ENCODE assay signal across 8 cellular contexts in the genomic region with DNA sequence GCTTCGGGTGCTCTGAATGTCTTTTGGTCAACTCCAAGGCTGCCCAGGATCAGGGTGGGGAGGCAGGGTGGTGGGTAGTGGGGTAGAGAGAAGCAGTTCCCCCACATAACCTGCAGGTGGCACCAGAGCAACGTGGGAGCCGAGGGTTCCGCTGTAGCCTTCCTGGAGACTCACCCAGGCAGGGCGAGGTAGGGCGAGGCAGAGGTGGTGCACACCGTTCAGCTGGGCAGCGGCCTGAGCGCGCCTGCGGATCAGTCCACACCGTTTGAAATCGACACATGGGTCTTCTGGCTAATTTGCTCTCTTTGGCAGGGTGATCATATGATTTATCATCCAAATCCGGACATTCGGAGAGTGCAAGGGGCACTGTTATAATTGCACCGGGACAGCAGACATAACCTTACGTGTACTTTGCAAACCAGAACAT. TPM values are rescaled to one million over a fixed set of nuclear protein-coding genes. Genes with fewer than 3 reads are reported as not detected.
DNase-seq lines count a peak whose midpoint lies in the region; ATAC-seq lines count a peak whose summit lies in the region.

No MANE protein-coding gene starts in this region.

- in situ Hi-C loops in ACHN (cut with HindIII; ENCODE audit: low pct_ligation_motif_present, low pct_unique_long_range_greater_than_20kb, low sequenced_read_pairs) = no loop called here

- no peak overlapping the region for H2BK15ac ChIP-seq in mesenchymal stem cell (ENCODE audit: low read depth, poor library complexity, severe bottlenecking)

- H3K23ac ChIP-seq in mesenchymal stem cell (ENCODE audit: low read length in 2 of 2) = no peak overlapping the region

- H3K4me3 Mint-ChIP-seq in activated CD4-positive, alpha-beta memory T cell treated with anti-CD3 and anti-CD28 coated beads, Interleukin-2, amount 10 ng/mL, durations not matched to agents 7 days and 5 days = no peak overlapping the region

- no peak overlapping the region for H4K91ac ChIP-seq in mesenchymal stem cell (ENCODE audit: low read length)

- H3K9ac ChIP-seq in mesenchymal stem cell (ENCODE audit: low read length) = peak overlapping the region; percentile 62

- DNase-seq in ACHN = peak; percentile 54
- DNase-seq in NCI-H748 treated with DMSO at 0.1 percent for 48 hours (lab: John Stamatoyannopoulos, UW) = peak; percentile 15
- DNase-seq in activated CD4-positive, alpha-beta memory T cell treated with anti-CD3 and anti-CD28 coated beads, Interleukin-2, amount 10 ng/mL, durations not matched to agents 7 days and 5 days = peak; percentile 80
- peak; percentile 65 for DNase-seq in effector CD4-positive, alpha-beta T cell
- DNase-seq in mesenchymal stem cell = peak; percentile 64
- DNase-seq in stimulated activated CD8-positive, alpha-beta memory T cell treated with anti-CD3 and anti-CD28 coated beads, Interleukin-12 subunit alpha, Interleukin-12 subunit beta, amount 100 ng/mL, for 4 hours (ENCODE audit: low read depth) = peak; percentile 46

- POLR2A ChIA-PET in activated CD4-positive, alpha-beta memory T cell treated with anti-CD3 and anti-CD28 coated beads, Interleukin-2, amount 10 ng/mL, durations not matched to agents 7 days and 5 days (lab: Charles Lee) = no interaction called here

- H2AK5ac ChIP-seq in mesenchymal stem cell (ENCODE audit: low read length, severe bottlenecking) = no peak overlapping the region

- peak overlapping the region; percentile 0 for H3K4me2 ChIP-seq in mesenchymal stem cell (ENCODE audit: low read length, poor library complexity, severe bottlenecking)

- ATAC-seq in GM18520 (IDR thresholded peaks at IDR 0.05; ENCODE audit: unreplicated experiment) (peak; percentile 61), HG03103 (IDR thresholded peaks at IDR 0.05; ENCODE audit: low read depth, unreplicated experiment) (peak; percentile 84)

- H3K9me3 ChIP-seq in mesenchymal stem cell (ENCODE audit: control insufficient read depth, low read length) = no peaks in the 10 kb centered on the region

- H3K27ac ChIP-seq in mesenchymal stem cell (ENCODE audit: low read length, poor library complexity, severe bottlenecking) = no peak overlapping the region

- 19% methylated on average over 17 of the region's 17 CpGs for WGBS in mesenchymal stem cell

- no peak overlapping the region for H2BK120ac ChIP-seq in mesenchymal stem cell (ENCODE audit: low read depth, low read length)

- H3K36me3 ChIP-seq in mesenchymal stem cell (ENCODE audit: control insufficient read depth in 1 of 2, insufficient read depth in 2 of 2, low read depth in 1 of 2, low read length in 2 of 2) = no peaks in the 10 kb centered on the region

- no peak overlapping the region for H2BK12ac ChIP-seq in mesenchymal stem cell (ENCODE audit: low read length in 2 of 2)

- H3K27ac Mint-ChIP-seq in activated CD4-positive, alpha-beta memory T cell treated with anti-CD3 and anti-CD28 coated beads, Interleukin-2, amount 10 ng/mL, durations not matched to agents 7 days and 5 days = no peak overlapping the region

- no peak overlapping the region for H2AFZ ChIP-seq in mesenchymal stem cell (ENCODE audit: low read depth, low read length)

- H2BK5ac ChIP-seq in mesenchymal stem cell (ENCODE audit: low read depth, low read length, poor library complexity, severe bottlenecking) = no peak overlapping the region

- CTCF ChIA-PET in activated CD4-positive, alpha-beta memory T cell treated with anti-CD3 and anti-CD28 coated beads, Interleukin-2, amount 10 ng/mL, durations not matched to agents 7 days and 5 days (lab: Charles Lee) = interaction anchor here (0.7 to 8.5 kb wide), 22 partner anchors 10 to 278 kb away, joined by 3 to 125 read pairs (median 6); no protein-coding TSS in a partner anchor

- H3K27me3 Mint-ChIP-seq in activated CD4-positive, alpha-beta memory T cell treated with anti-CD3 and anti-CD28 coated beads, Interleukin-2, amount 10 ng/mL, durations not matched to agents 7 days and 5 days = peaks cover 39% of the 10 kb centered on the region

- peak overlapping the region in 1 of 2 experiments; percentile 75 for H3K4me3 ChIP-seq in mesenchymal stem cell (ENCODE audit: insufficient read depth in 1 of 2, low read depth in 1 of 2, low read length in 2 of 2)

- peaks cover 12% of the 10 kb centered on the region in 2 experiments for H3K27me3 ChIP-seq in mesenchymal stem cell (ENCODE audit: control insufficient read depth in 1 of 2, insufficient read depth in 1 of 2, low read length in 2 of 2)

- no peak overlapping the region for H4K8ac ChIP-seq in mesenchymal stem cell (ENCODE audit: low read length)

- no peaks in the 10 kb centered on the region for H3K9me3 Mint-ChIP-seq in activated CD4-positive, alpha-beta memory T cell treated with anti-CD3 and anti-CD28 coated beads, Interleukin-2, amount 10 ng/mL, durations not matched to agents 7 days and 5 days

- H3K14ac ChIP-seq in mesenchymal stem cell (ENCODE audit: low read length in 2 of 2) = no peak overlapping the region

- no peaks in the 10 kb centered on the region for H3K36me3 Mint-ChIP-seq in activated CD4-positive, alpha-beta memory T cell treated with anti-CD3 and anti-CD28 coated beads, Interleukin-2, amount 10 ng/mL, durations not matched to agents 7 days and 5 days (ENCODE audit: low read depth)

- H3K79me1 ChIP-seq in mesenchymal stem cell (replicated peaks; ENCODE audit: low read length, poor library complexity, severe bottlenecking) = no peaks in the 10 kb centered on the region

- H3K4me1 ChIP-seq in mesenchymal stem cell (ENCODE audit: control insufficient read depth, insufficient read depth, low read depth, low read length) = peaks cover 2% of the 10 kb centered on the region

- H3K4ac ChIP-seq in mesenchymal stem cell (ENCODE audit: low read depth in 1 of 2, low read length in 2 of 2) = no peak overlapping the region

- H3K4me1 Mint-ChIP-seq in activated CD4-positive, alpha-beta memory T cell treated with anti-CD3 and anti-CD28 coated beads, Interleukin-2, amount 10 ng/mL, durations not matched to agents 7 days and 5 days = peaks cover 9% of the 10 kb centered on the region

- no peak overlapping the region for H3K18ac ChIP-seq in mesenchymal stem cell (ENCODE audit: low read depth in 1 of 2, low read length in 2 of 2)

RNA-seq across cellular contexts. Expression of gene MAP3K8, which starts 41.4 kb away (rescaled TPM):
- total RNA-seq in activated CD4-positive, alpha-beta memory T cell treated with anti-CD3 and anti-CD28 coated beads, Interleukin-2, amount 10 ng/mL, durations not matched to agents 7 days and 5 days = 10 to 100 TPM; 39.5 to 40.3 TPM
- 9.7 TPM for polyA plus RNA-seq in mesenchymal stem cell (2013, experiment 1 of 2)
- polyA plus RNA-seq in mesenchymal stem cell (2013, experiment 2 of 2) = 9.5 TPM

RNA-seq across cellular contexts. Expression of gene MTPAP, which starts 43.5 kb away (rescaled TPM):
- 10 to 100 TPM; 23.7 to 24.7 TPM for total RNA-seq in activated CD4-positive, alpha-beta memory T cell treated with anti-CD3 and anti-CD28 coated beads, Interleukin-2, amount 10 ng/mL, durations not matched to agents 7 days and 5 days
- polyA plus RNA-seq in mesenchymal stem cell (2013, experiment 1 of 2) = 12.6 TPM
- 13.7 TPM for polyA plus RNA-seq in mesenchymal stem cell (2013, experiment 2 of 2)

Comparison
In these comparisons a context has a peak if more than half of its experiments do, and no peak if none do; other contexts are left out.
1. DNase-seq: peak in every context shown above with its lines; median percentile 80 in activated CD4-positive, alpha-beta memory T cell treated with anti-CD3 and anti-CD28 coated beads, Interleukin-2, amount 10 ng/mL, durations not matched to agents 7 days and 5 days; 65 in effector CD4-positive, alpha-beta T cell; 64 in mesenchymal stem cell; 54 in ACHN; 46 in stimulated activated CD8-positive, alpha-beta memory T cell treated with anti-CD3 and anti-CD28 coated beads, Interleukin-12 subunit alpha, Interleukin-12 subunit beta, amount 100 ng/mL, for 4 hours; 15 in NCI-H748 treated with DMSO at 0.1 percent for 48 hours.